Comparison of ENCODE assay signal across 16 cellular contexts in the genomic region with DNA sequence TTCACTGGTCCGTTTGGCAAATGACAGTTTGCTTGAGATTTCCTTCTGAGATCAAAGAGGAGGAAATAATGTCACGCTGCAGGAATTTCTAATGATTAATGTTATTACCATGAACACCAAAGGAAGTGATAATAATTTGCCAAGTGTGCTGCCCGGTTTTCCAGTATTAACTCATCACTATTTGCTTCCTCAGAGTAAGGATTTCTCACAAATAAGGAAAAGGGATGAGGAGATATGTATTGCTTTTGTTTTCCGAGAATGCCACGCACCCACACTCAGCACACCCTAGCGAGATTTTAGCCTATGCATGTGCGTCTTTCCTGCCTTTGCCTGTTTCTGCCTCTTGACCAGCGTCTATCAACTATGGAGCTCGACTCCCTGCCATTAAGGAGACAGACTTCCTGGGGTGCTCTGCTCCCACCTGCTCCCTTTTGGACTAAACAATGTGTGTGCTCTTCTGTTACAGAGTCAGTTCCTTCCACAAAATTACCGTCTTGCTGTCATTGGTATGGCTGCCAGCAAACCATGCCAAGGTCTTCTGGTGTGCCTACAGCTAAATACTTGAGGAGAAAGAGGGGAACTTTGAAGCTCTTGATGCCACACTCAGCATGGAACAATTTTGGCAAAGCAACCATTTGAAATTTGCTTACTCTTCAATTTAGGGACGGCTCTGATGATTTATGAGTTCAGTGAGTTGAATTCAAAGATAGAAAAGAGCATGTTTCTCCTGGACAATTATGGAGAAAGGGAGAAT.
A peak's percentile ranks its signal among the peaks of the same experiment; 100 is the strongest.
DNase-seq lines count a peak whose midpoint lies in the region; ATAC-seq and TF ChIP-seq lines count a peak whose summit lies in the region.
"Had no signal": no experiment of that assay in that cellular context is flagged by ENCODE, and none has a peak within 500 bp of the region (broad histone marks: within the 10 kb centered on the region; RNA-seq: fewer than 3 reads in every experiment).

No MANE protein-coding gene starts in this region.

- H3K27ac ChIP-seq in subcutaneous abdominal adipose tissue (ENCODE audit: low read depth, low read length) = no peak overlapping the region
- H3K27ac ChIP-seq: left lung, neutrophil had no signal

- no peak for TF ChIP-seq POLR2A in lower leg skin (IDR thresholded peaks at IDR 0.05)

- no peaks in the 10 kb centered on the region for H3K27me3 ChIP-seq in subcutaneous abdominal adipose tissue (ENCODE audit: control insufficient read depth in 5 of 5, insufficient read depth in 4 of 5, low read length in 5 of 5)
- H3K27me3 ChIP-seq: left lung, neutrophil had no signal

- H3K9me3 ChIP-seq in subcutaneous abdominal adipose tissue (ENCODE audit: control insufficient read depth in 5 of 5, low read length in 5 of 5) = no peaks in the 10 kb centered on the region
- H3K9me3 ChIP-seq: left lung, neutrophil had no signal

- intact Hi-C loops in lower leg skin (cut with DNase I; ENCODE audit: low total_unique reads) = no loop called here

- H3K4me3 ChIP-seq in fibroblast of mammary gland (ENCODE audit: control insufficient read depth, low read depth, low read length) (no peak overlapping the region), subcutaneous abdominal adipose tissue (ENCODE audit: low read depth in 1 of 5, low read length in 5 of 5) (peak overlapping the region in 3 of 5 donors; percentile 20 to 28 (median 26)), lower leg skin (ENCODE audit: low read depth, poor library complexity, severe bottlenecking) (no peak overlapping the region)
- H3K4me3 ChIP-seq: left lung had no signal

- no peak for ATAC-seq in HG03469 (IDR thresholded peaks at IDR 0.05; ENCODE audit: unreplicated experiment)
- ATAC-seq: left lung; stimulated activated naive CD8-positive, alpha-beta T cell treated with anti-CD3 and anti-CD28 coated beads, Interleukin-15, amount 100 ng/mL, for 72 hours had no signal

- peaks cover 0 to 19% (median 8%) of the 10 kb centered on the region in 5 donors for H3K4me1 ChIP-seq in subcutaneous abdominal adipose tissue (ENCODE audit: control insufficient read depth in 5 of 5, insufficient read depth in 5 of 5, low read length in 5 of 5)

- no peaks in the 10 kb centered on the region for H3K36me3 ChIP-seq in subcutaneous abdominal adipose tissue (ENCODE audit: control insufficient read depth in 5 of 5, insufficient read depth in 5 of 5, low read length in 5 of 5)
- H3K36me3 ChIP-seq: left lung, neutrophil had no signal

- no peak overlapping the region for H3K9ac ChIP-seq in subcutaneous abdominal adipose tissue (ENCODE audit: low read length in 5 of 5)

- 11 to 15% methylated on average over 11 of the region's 11 CpGs for WGBS in lower leg skin, 2 donors

- peak; percentile 56 for DNase-seq in GM04503 (ENCODE audit: low read depth)
- DNase-seq in SW480 (ENCODE audit: low spot score) = peak; percentile 3
- peak; percentile 54 for DNase-seq in fibroblast of mammary gland (ENCODE audit: low read depth)
- no peak for DNase-seq in lower leg skin (ENCODE audit: low spot score in 2 of 2)
- DNase-seq in COR-L47 (lab: John Stamatoyannopoulos, UW) = no peak
- DNase-seq in NCI-H128 (lab: John Stamatoyannopoulos, UW; ENCODE audit: unreplicated experiment) = no peak
- DNase-seq: activated CD4-positive, alpha-beta T cell treated with anti-CD3 and anti-CD28 coated beads, Interleukin-2, amount 10 ng/mL, durations not matched to agents 24 days and 14 days; cerebellar nuclear complex; left lung; MV-4-11; NCI-H526; stimulated activated CD4-positive, alpha-beta T cell treated with anti-CD3 and anti-CD28 coated beads, Interleukin-2, amount 100 ng/mL, for 24 hours; stimulated activated naive CD8-positive, alpha-beta T cell treated with anti-CD3 and anti-CD28 coated beads, Interleukin-15, amount 100 ng/mL, for 72 hours had no signal

- TF ChIP-seq CTCF in fibroblast of mammary gland (conservative IDR thresholded peaks at IDR 0.05; ENCODE audit: control insufficient read depth, insufficient read depth, low read depth, low read length) = no peak
- TF ChIP-seq CTCF in lower leg skin (IDR thresholded peaks at IDR 0.05) = no peak

Comparison
In these comparisons a context has a peak if more than half of its experiments do, and no peak if none do; other contexts are left out.
1. DNase-seq: peak in GM04503 (single experiment), SW480 (single experiment) and fibroblast of mammary gland (single experiment); none in lower leg skin (0 of 2), COR-L47 (single experiment) and NCI-H128 (single experiment).
2. H3K4me3 ChIP-seq: peak in subcutaneous abdominal adipose tissue (3 of 5); none in fibroblast of mammary gland (single experiment) and lower leg skin (single experiment).